10 cellular contexts compared by ENCODE assay signal in genomic region chr5:179697108-179697507, GRCh38. TPM values are rescaled to one million over a fixed set of nuclear protein-coding genes. Genes with fewer than 3 reads are reported as not detected.
DNase-seq lines count a peak whose midpoint lies in the region; ATAC-seq and TF ChIP-seq lines count a peak whose summit lies in the region.
"Had no signal": no experiment of that assay in that cellular context is flagged by ENCODE, and none has a peak within 500 bp of the region (broad histone marks: within the 10 kb centered on the region; RNA-seq: fewer than 3 reads in every experiment).

No MANE protein-coding gene starts in this region.

- H3K36me3 ChIP-seq in DOHH2 (ENCODE audit: control insufficient read depth, low read length), result peaks cover 30% of the 10 kb centered on the region
- 0 out of 2 replicates have a peak, but pooled peaks cover 3% of the 10 kb centered on the region for H3K36me3 ChIP-seq in MM.1S (replicated peaks; ENCODE audit: insufficient read depth, low read length)
- H3K36me3 ChIP-seq in prostate gland, result no peaks in the 10 kb centered on the region
- H3K36me3 ChIP-seq in adrenal gland (replicated peaks in 1 of 2), result no peaks in the 10 kb centered on the region

- H3K9me2 ChIP-seq in DOHH2 (replicated peaks; ENCODE audit: control insufficient read depth, low read length) (no peaks in the 10 kb centered on the region), MM.1S (replicated peaks; ENCODE audit: insufficient read depth, low read length) (no peaks in the 10 kb centered on the region)

- TF ChIP-seq CTCF in DOHH2 (IDR thresholded peaks at IDR 0.05; ENCODE audit: low read depth, low read length, poor library complexity, severe bottlenecking) (no peak), MM.1S (IDR thresholded peaks at IDR 0.05; ENCODE audit: low read length) (no peak), coronary artery (IDR thresholded peaks at IDR 0.05) (no peak), prostate gland (IDR thresholded peaks at IDR 0.05) (no peak), adrenal gland (IDR thresholded peaks at IDR 0.05) (no peak), GM13977 (IDR thresholded peaks at IDR 0.05; ENCODE audit: extremely low read depth, insufficient read depth, missing control alignments) (no peak)

- H3K27ac ChIP-seq in DOHH2 (ENCODE audit: low read depth, low read length) (no peak overlapping the region), MM.1S (ENCODE audit: low read length) (no peak overlapping the region), coronary artery (peak overlapping the region; percentile 92 to 94), prostate gland (peak overlapping the region; percentile 91 to 95), adrenal gland (peak overlapping the region in 1 of 5 donors; percentile 100)

- H3F3A ChIP-seq in DOHH2 (ENCODE audit: control insufficient read depth, insufficient read depth) (no peaks in the 10 kb centered on the region; the same call in 1 of the 2 replicates), MM.1S (ENCODE audit: insufficient read depth, low read length) (no peaks in the 10 kb centered on the region)

- H3K27me3 ChIP-seq in DOHH2 (ENCODE audit: control insufficient read depth, low read length) (no peaks in the 10 kb centered on the region), MM.1S (replicated peaks; ENCODE audit: insufficient read depth, low read length) (no peaks in the 10 kb centered on the region), prostate gland (replicated peaks; ENCODE audit: insufficient read depth) (no peaks in the 10 kb centered on the region), adrenal gland (no peaks in the 10 kb centered on the region)

- in situ Hi-C loops in GM13977 (cut with MboI; ENCODE audit: low pct_unique_long_range_greater_than_20kb, low sequenced_read_pairs, unreplicated experiment), result no loop called here

- H3K4me1 ChIP-seq in DOHH2 (ENCODE audit: control insufficient read depth, low read length) (peaks cover 32% of the 10 kb centered on the region), MM.1S (ENCODE audit: low read length) (0 out of 2 replicates have a peak, but pooled peaks cover 4% of the 10 kb centered on the region), prostate gland (replicated peaks) (no peaks in the 10 kb centered on the region), adrenal gland (replicated peaks in 1 of 2) (peaks cover 13 to 30% of the 10 kb centered on the region in 2 donors)

- DNase-seq in MM.1S (no peak), coronary artery (ENCODE audit: low spot score) (no peak), prostate gland (ENCODE audit: low spot score) (no peak), adrenal gland (no peak), NCI-H2107 treated with DMSO at 0.1 percent for 48 hours (lab: John Stamatoyannopoulos, UW; ENCODE audit: unreplicated experiment) (no peak), GM13977 (ENCODE audit: low spot score) (no peak)
- DNase-seq: foreskin fibroblast, NCI-H187 treated with DMSO at 0.1 percent for 48 hours had no signal

- WGBS in prostate gland, result 87% methylated on average over 2 of the region's 2 CpGs
- 93 to 97% (median 94%) methylated on average over 2 of the region's 2 CpGs for WGBS in adrenal gland, 4 donors

- peaks cover 12% of the 10 kb centered on the region for H4K20me1 ChIP-seq in DOHH2 (ENCODE audit: control insufficient read depth, insufficient read depth, low read depth, low read length)
- H4K20me1 ChIP-seq in MM.1S (ENCODE audit: insufficient read depth, low read length), result no peaks in the 10 kb centered on the region; the same call in 1 of the 2 replicates

- no peak for TF ChIP-seq POLR2A in prostate gland (IDR thresholded peaks at IDR 0.05)
- TF ChIP-seq POLR2A in adrenal gland (IDR thresholded peaks at IDR 0.05), result no peak

- no peak overlapping the region for H3K9ac ChIP-seq in MM.1S (ENCODE audit: low read length)

- H3K4me2 ChIP-seq in DOHH2 (ENCODE audit: low read length) (peak overlapping the region; percentile 55), MM.1S (ENCODE audit: low read depth, low read length) (peak overlapping the region; percentile 81; the same call in 1 of the 2 replicates)

- ATAC-seq in GM21423 (IDR thresholded peaks at IDR 0.05; ENCODE audit: unreplicated experiment), result no peak

- H2AFZ ChIP-seq in MM.1S (ENCODE audit: low read length), result no peak overlapping the region

- H3K4me3 ChIP-seq in DOHH2 (ENCODE audit: low read length) (peak overlapping the region; percentile 96), MM.1S (ENCODE audit: low read length) (no peak overlapping the region), coronary artery (no peak overlapping the region), prostate gland (no peak overlapping the region), adrenal gland (peak overlapping the region in 1 of 4 donors; percentile 49)

- intact Hi-C loops in prostate gland (cut with DNase I), result loop anchor here (5.0 kb wide), 1 partner anchor 125 kb away; the partner anchor contains the start of gene SQSTM1
- intact Hi-C loops in adrenal gland (cut with DNase I), result no loop called here

- peaks cover 44% of the 10 kb centered on the region for H3K79me2 ChIP-seq in DOHH2 (ENCODE audit: control insufficient read depth, low read length)
- peaks cover 37% of the 10 kb centered on the region for H3K79me2 ChIP-seq in MM.1S (ENCODE audit: low read length)

- H3K9me3 ChIP-seq in DOHH2 (ENCODE audit: control insufficient read depth, insufficient read depth, low read length) (no peaks in the 10 kb centered on the region), MM.1S (replicated peaks; ENCODE audit: insufficient read depth, low read length) (no peaks in the 10 kb centered on the region), prostate gland (no peaks in the 10 kb centered on the region), adrenal gland (replicated peaks in 1 of 3) (no peaks in the 10 kb centered on the region)

RNA-seq across cellular contexts. Expression of gene CANX, which starts 1.7 kb away (rescaled TPM):
- total RNA-seq in prostate gland (100 to 1,000 TPM; 341 to 468 TPM), adrenal gland (1,000 to 10,000 TPM in 1 of 8 donors, 100 to 1,000 TPM in 7; 217 to 1,022 (median 394) TPM)
- 100 to 1,000 TPM in 1 of 3 donors, 10 to 100 TPM in 2; 80.0 to 992 (median 88.0) TPM for polyA plus RNA-seq in adrenal gland

RNA-seq across cellular contexts. Expression of gene CBY3, which starts 16.3 kb away (rescaled TPM):
- total RNA-seq in prostate gland, result 1 to 10 TPM in 1 of 2 donors, not detected in 1; 5.0 TPM
- not detected for total RNA-seq in adrenal gland
- polyA plus RNA-seq in adrenal gland, result under 1 TPM in 1 of 3 donors, not detected in 2; 0.10 TPM

RNA-seq across cellular contexts. Expression of gene MAML1, which starts 35.5 kb away (rescaled TPM):
- total RNA-seq in prostate gland (10 to 100 TPM; 33.9 to 54.7 TPM), adrenal gland (10 to 100 TPM; 20.1 to 70.7 (median 32.4) TPM)
- polyA plus RNA-seq in adrenal gland, result 10 to 100 TPM in 2 of 3 donors, 1 to 10 TPM in 1; 7.3 to 19.0 (median 12.6) TPM

Comparison
In these comparisons a context has a peak if more than half of its experiments do, and no peak if none do; other contexts are left out.
1. H3K27ac ChIP-seq: peak in coronary artery (2 of 2) and prostate gland (2 of 2); none in DOHH2 (single experiment) and MM.1S (single experiment).